2 cellular contexts compared by ENCODE assay signal in the genomic region with DNA sequence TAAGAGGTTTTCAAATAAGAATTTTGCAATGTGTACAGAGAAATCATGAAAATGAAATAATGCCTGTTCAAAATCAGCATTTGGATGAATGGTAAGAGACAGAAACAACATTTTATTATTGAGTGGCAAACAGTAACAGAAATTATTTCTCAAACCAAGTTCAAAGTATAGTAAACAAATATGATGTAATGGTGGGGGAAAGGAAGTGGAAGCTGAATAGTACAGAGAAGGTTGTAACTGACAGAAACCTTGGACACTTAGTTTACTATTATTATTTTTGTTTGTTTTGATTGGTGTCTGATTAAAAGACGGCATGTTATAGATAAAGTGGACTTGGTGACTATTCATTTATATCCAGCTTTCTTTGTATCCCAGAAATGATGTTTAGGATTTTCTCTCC.
TF ChIP-seq lines count a peak whose summit lies in the region.

No MANE protein-coding gene starts in this region.

TF ChIP-seq in SK-N-SH, 30 proteins besides CTCF, POLR2A, EP300 and RAD21 (continued from another document):
- no peak for TF ChIP-seq NFIC (IDR thresholded peaks at IDR 0.05; ENCODE audit: borderline replicate concordance)
- TF ChIP-seq TEAD4 (IDR thresholded peaks at IDR 0.05; ENCODE audit: borderline replicate concordance, insufficient read depth) = no peak
- no peak for TF ChIP-seq FOSL2 (IDR thresholded peaks at IDR 0.05; ENCODE audit: borderline replicate concordance, low read depth)
- TF ChIP-seq RFX5 (IDR thresholded peaks at IDR 0.05; ENCODE audit: low read length) = no peak
- TF ChIP-seq, protein P1, sequence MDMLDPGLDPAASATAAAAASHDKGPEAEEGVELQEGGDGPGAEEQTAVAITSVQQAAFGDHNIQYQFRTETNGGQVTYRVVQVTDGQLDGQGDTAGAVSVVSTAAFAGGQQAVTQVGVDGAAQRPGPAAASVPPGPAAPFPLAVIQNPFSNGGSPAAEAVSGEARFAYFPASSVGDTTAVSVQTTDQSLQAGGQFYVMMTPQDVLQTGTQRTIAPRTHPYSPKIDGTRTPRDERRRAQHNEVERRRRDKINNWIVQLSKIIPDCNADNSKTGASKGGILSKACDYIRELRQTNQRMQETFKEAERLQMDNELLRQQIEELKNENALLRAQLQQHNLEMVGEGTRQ (IDR thresholded peaks at IDR 0.05; ENCODE audit: borderline replicate concordance, low read depth, low read length) = no peak
- TF ChIP-seq, protein P2, sequence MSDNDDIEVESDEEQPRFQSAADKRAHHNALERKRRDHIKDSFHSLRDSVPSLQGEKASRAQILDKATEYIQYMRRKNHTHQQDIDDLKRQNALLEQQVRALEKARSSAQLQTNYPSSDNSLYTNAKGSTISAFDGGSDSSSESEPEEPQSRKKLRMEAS (IDR thresholded peaks at IDR 0.05; ENCODE audit: low read depth) = no peak
- no peak for TF ChIP-seq RCOR1 (IDR thresholded peaks at IDR 0.05; ENCODE audit: low read length)
- TF ChIP-seq GABPA (IDR thresholded peaks at IDR 0.05; ENCODE audit: low read depth) = no peak

TF ChIP-seq in HepG2, 621 proteins besides CTCF, POLR2A, EP300 and RAD21 (continued from another document):
- TF ChIP-seq, protein P3, sequence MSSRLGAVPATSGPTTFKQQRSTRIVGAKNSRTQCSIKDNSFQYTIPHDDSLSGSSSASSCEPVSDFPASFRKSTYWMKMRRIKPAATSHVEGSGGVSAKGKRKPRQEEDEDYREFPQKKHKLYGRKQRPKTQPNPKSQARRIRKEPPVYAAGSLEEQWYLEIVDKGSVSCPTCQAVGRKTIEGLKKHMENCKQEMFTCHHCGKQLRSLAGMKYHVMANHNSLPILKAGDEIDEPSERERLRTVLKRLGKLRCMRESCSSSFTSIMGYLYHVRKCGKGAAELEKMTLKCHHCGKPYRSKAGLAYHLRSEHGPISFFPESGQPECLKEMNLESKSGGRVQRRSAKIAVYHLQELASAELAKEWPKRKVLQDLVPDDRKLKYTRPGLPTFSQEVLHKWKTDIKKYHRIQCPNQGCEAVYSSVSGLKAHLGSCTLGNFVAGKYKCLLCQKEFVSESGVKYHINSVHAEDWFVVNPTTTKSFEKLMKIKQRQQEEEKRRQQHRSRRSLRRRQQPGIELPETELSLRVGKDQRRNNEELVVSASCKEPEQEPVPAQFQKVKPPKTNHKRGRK (CRISPR knock-in tag; IDR thresholded peaks at IDR 0.05) = no peak
- TF ChIP-seq FOXP1 (IDR thresholded peaks at IDR 0.05) = no peak
- peak; percentile 54; the same call in 1 of the 2 replicates for TF ChIP-seq FOXP1 (CRISPR knock-in tag; IDR thresholded peaks at IDR 0.05)
